1 cellular context compared by ENCODE assay signal in genomic region chr17:43967251-43967875, GRCh38.
TF ChIP-seq lines count a peak whose summit lies in the region.

No MANE protein-coding gene starts in this region.

TF ChIP-seq in K562, 482 proteins besides CTCF, POLR2A, EP300 and RAD21:
- TF ChIP-seq BCOR (IDR thresholded peaks at IDR 0.05) (no peak), MCM2 (IDR thresholded peaks at IDR 0.05; ENCODE audit: low read depth) (no peak), HDGF (IDR thresholded peaks at IDR 0.05) (no peak), RBM17 (IDR thresholded peaks at IDR 0.05; ENCODE audit: borderline replicate concordance, low read depth, low read length) (no peak), ETV6 (IDR thresholded peaks at IDR 0.05; ENCODE audit: borderline replicate concordance in 1 of 2, low read depth in 2 of 2, low read length in 1 of 2) (no peak), ETV6 (CRISPR knock-in tag; IDR thresholded peaks at IDR 0.05; ENCODE audit: borderline replicate concordance) (no peak), ZNF212 (CRISPR knock-in tag; IDR thresholded peaks at IDR 0.05) (no peak), NFIX (CRISPR knock-in tag; IDR thresholded peaks at IDR 0.05; ENCODE audit: low read depth) (no peak), MXI1 (IDR thresholded peaks at IDR 0.05; ENCODE audit: low read depth, low read length) (no peak), STAT5A (IDR thresholded peaks at IDR 0.05; ENCODE audit: borderline replicate concordance, low read length) (no peak), RUNX1 (IDR thresholded peaks at IDR 0.05; ENCODE audit: low read depth) (no peak), TAF15 (IDR thresholded peaks at IDR 0.05; ENCODE audit: low read depth, low read length) (no peak), KDM5B (IDR thresholded peaks at IDR 0.05; ENCODE audit: insufficient replicate concordance, low read depth, low read length) (no peak), TEAD1 (CRISPR knock-in tag; IDR thresholded peaks at IDR 0.05) (no peak), NFXL1 (CRISPR knock-in tag; IDR thresholded peaks at IDR 0.05) (no peak), ZBTB49 (CRISPR knock-in tag; IDR thresholded peaks at IDR 0.05; ENCODE audit: borderline replicate concordance) (no peak)
